In genomic region chr17:28041068-28041843, GRCh38 we compare ENCODE assay signal across 8 cellular contexts.
A peak's percentile ranks its signal among the peaks of the same experiment; 100 is the strongest.
DNase-seq lines count a peak whose midpoint lies in the region; ATAC-seq and TF ChIP-seq lines count a peak whose summit lies in the region.

No MANE protein-coding gene starts in this region.

- peak overlapping the region; percentile 70 for H3K4me2 ChIP-seq in OCI-LY3 (ENCODE audit: low read length)

- H2AFZ ChIP-seq in OCI-LY3 (ENCODE audit: low read depth, low read length): peak overlapping the region; percentile 83; the same call in 1 of the 2 replicates

- peaks cover 24% of the 10 kb centered on the region for H3K4me1 ChIP-seq in OCI-LY3 (ENCODE audit: low read length)

- peaks cover 4% of the 10 kb centered on the region; the same call in 1 of the 2 replicates for H4K20me1 ChIP-seq in OCI-LY3 (ENCODE audit: insufficient read depth, low read length)

- peak overlapping the region; percentile 83 for H3K9ac ChIP-seq in OCI-LY3 (ENCODE audit: low read length)

- H3K27me3 ChIP-seq in OCI-LY3 (ENCODE audit: low read depth, low read length): no peaks in the 10 kb centered on the region

- TF ChIP-seq CTCF in OCI-LY3 (IDR thresholded peaks at IDR 0.05; ENCODE audit: low read depth, low read length): no peak

- peak; percentile 100 for DNase-seq in DMS 273 treated with DMSO at 0.1 percent for 48 hours (lab: John Stamatoyannopoulos, UW)
- peak; percentile 94 for DNase-seq in HuH-7.5 (ENCODE audit: low spot score)
- DNase-seq in activated T-cell treated with anti-CD3 and anti-CD28 coated beads for 24 hours (ENCODE audit: low read depth): peak; percentile 99
- peak; percentile 95 for DNase-seq in epidermal melanocyte (ENCODE audit: insufficient read length, low spot score)
- peak; percentile 99 for DNase-seq in midbrain (lab: John Stamatoyannopoulos, UW)
- DNase-seq in stimulated activated CD8-positive, alpha-beta memory T cell treated with anti-CD3 and anti-CD28 coated beads, Interleukin-2, amount 100 ng/mL, for 1 hour (ENCODE audit: low read depth in 2 of 2): peak; percentile 98 to 99

- H3K4me3 ChIP-seq in OCI-LY3 (ENCODE audit: low read length): peak overlapping the region; percentile 97

- H3K79me2 ChIP-seq in OCI-LY3 (ENCODE audit: low read length): peaks cover 27% of the 10 kb centered on the region

- H3K27ac ChIP-seq in OCI-LY3 (ENCODE audit: low read length): peak overlapping the region; percentile 32

- no peaks in the 10 kb centered on the region for H3K36me3 ChIP-seq in OCI-LY3 (replicated peaks; ENCODE audit: low read depth, low read length)

- H3K9me3 ChIP-seq in OCI-LY3 (ENCODE audit: insufficient read depth, low read length): no peaks in the 10 kb centered on the region

- ATAC-seq in GM21528 (IDR thresholded peaks at IDR 0.05; ENCODE audit: low FRiP score, unreplicated experiment): peak; percentile 87

Comparison
In these comparisons a context has a peak if more than half of its experiments do, and no peak if none do; other contexts are left out.
1. Peak in every context shown above with its lines: DNase-seq, ATAC-seq, H3K4me3 ChIP-seq and H3K27ac ChIP-seq.